Comparison of ENCODE assay signal across 9 cellular contexts in genomic region chr7:55127622-55128081, GRCh38.
DNase-seq lines count a peak whose midpoint lies in the region; ATAC-seq and TF ChIP-seq lines count a peak whose summit lies in the region.
"Had no signal": no experiment of that assay in that cellular context is flagged by ENCODE, and none has a peak within 500 bp of the region (broad histone marks: within the 10 kb centered on the region; RNA-seq: fewer than 3 reads in every experiment).

No MANE protein-coding gene starts in this region.

- H3K36me3 Mint-ChIP-seq in CD4-positive, alpha-beta memory T cell, result no peaks in the 10 kb centered on the region
- H3K36me3 Mint-ChIP-seq: activated naive CD8-positive, alpha-beta T cell had no signal

- H3K4me1 Mint-ChIP-seq in CD4-positive, alpha-beta memory T cell, result no peaks in the 10 kb centered on the region

- no peak overlapping the region for H3K4me3 Mint-ChIP-seq in CD4-positive, alpha-beta memory T cell
- H3K4me3 Mint-ChIP-seq: activated naive CD8-positive, alpha-beta T cell had no signal

- H3K4me3 ChIP-seq in fibroblast of villous mesenchyme (ENCODE audit: low read depth, low read length) (no peak overlapping the region), gastrocnemius medialis (no peak overlapping the region), mesendoderm (ENCODE audit: low read length) (no peak overlapping the region)
- no peak overlapping the region for H3K4me3 ChIP-seq in CD4-positive, alpha-beta memory T cell (ENCODE audit: low read length in 2 of 2)

- H3K27me3 Mint-ChIP-seq in CD4-positive, alpha-beta memory T cell, result peaks cover 6 to 14% of the 10 kb centered on the region in 2 donors

- intact Hi-C loops in gastrocnemius medialis (cut with DNase I; ENCODE audit: low total_unique reads), result loop anchor here (5.0 kb wide), 1 partner anchor 35 kb away; no protein-coding TSS in a partner anchor
- intact Hi-C loops in CD4-positive, alpha-beta memory T cell (cut with micrococcal nuclease), result no loop called here

- peak; percentile 61 for DNase-seq in EL
- DNase-seq in RPMI7951 (ENCODE audit: low read depth), result peak; percentile 86
- DNase-seq in fibroblast of villous mesenchyme (ENCODE audit: low read depth), result peak; percentile 70
- peak in 1 of 2 donors; percentile 62 for DNase-seq in gastrocnemius medialis
- no peak for DNase-seq in CD4-positive, alpha-beta memory T cell
- DNase-seq in activated naive CD4-positive, alpha-beta T cell (lab: John Stamatoyannopoulos, UW), result no peak
- DNase-seq in mucosa of gallbladder (ENCODE audit: low spot score), result no peak
- no peak for DNase-seq in mesendoderm

- no peak overlapping the region for H3K4me2 ChIP-seq in mesendoderm (ENCODE audit: low read length)

- no peak for TF ChIP-seq POLR2A in gastrocnemius medialis (IDR thresholded peaks at IDR 0.05)

- ATAC-seq in gastrocnemius medialis, result peak; percentile 34 to 35

- H3K9ac ChIP-seq in mesendoderm (ENCODE audit: low read length), result no peak overlapping the region

- H3K4me1 ChIP-seq in gastrocnemius medialis (peaks cover 72 to 92% of the 10 kb centered on the region in 2 donors), mesendoderm (ENCODE audit: control insufficient read depth, low read depth, low read length) (no peaks in the 10 kb centered on the region)
- no peaks in the 10 kb centered on the region for H3K4me1 ChIP-seq in CD4-positive, alpha-beta memory T cell (ENCODE audit: insufficient read depth, low read length)

- no peak for TF ChIP-seq CTCF in fibroblast of villous mesenchyme (IDR thresholded peaks at IDR 0.05; ENCODE audit: insufficient read depth, low read depth, low read length)
- no peak for TF ChIP-seq CTCF in gastrocnemius medialis (IDR thresholded peaks at IDR 0.05 in 4 of 5, conservative IDR thresholded peaks at IDR 0.05 in 1 of 5)

- CTCF ChIA-PET in CD4-positive, alpha-beta memory T cell (lab: Charles Lee; ENCODE audit: partially characterized antibody), result no interaction called here

- no peak overlapping the region for H3K4ac ChIP-seq in mesendoderm (ENCODE audit: low read depth, low read length)

- H3K27me3 ChIP-seq in gastrocnemius medialis (no peaks in the 10 kb centered on the region), mesendoderm (ENCODE audit: insufficient read depth, low read length, poor library complexity) (no peaks in the 10 kb centered on the region)
- H3K27me3 ChIP-seq in CD4-positive, alpha-beta memory T cell (ENCODE audit: insufficient read depth, low read length), result no peaks in the 10 kb centered on the region

- no peak overlapping the region for H3K18ac ChIP-seq in mesendoderm (ENCODE audit: low read length)

- no peak overlapping the region for H3K56ac ChIP-seq in mesendoderm (ENCODE audit: low read length)

- POLR2A ChIA-PET in CD4-positive, alpha-beta memory T cell (lab: Charles Lee; ENCODE audit: partially characterized antibody), result no interaction called here

- no peak overlapping the region for H4K8ac ChIP-seq in mesendoderm (ENCODE audit: low read depth, low read length)

- no peak overlapping the region for H3K27ac Mint-ChIP-seq in CD4-positive, alpha-beta memory T cell
- H3K27ac Mint-ChIP-seq: activated naive CD8-positive, alpha-beta T cell had no signal

- no peak overlapping the region for H4K5ac ChIP-seq in mesendoderm (ENCODE audit: low read length)

- no CpG with 5 or more reads among the region's 6 CpGs for WGBS in mesendoderm (ENCODE audit: extremely low coverage, insufficient coverage, low lambda C conversion rate)

- H3K27ac ChIP-seq in gastrocnemius medialis (peak overlapping the region; percentile 80 to 84 (median 82)), mesendoderm (ENCODE audit: low read depth, low read length) (no peak overlapping the region)
- H3K27ac ChIP-seq in CD4-positive, alpha-beta memory T cell (ENCODE audit: low read depth, low read length), result no peak overlapping the region

- no peak overlapping the region for H2BK5ac ChIP-seq in mesendoderm (ENCODE audit: low read length)

- H2BK15ac ChIP-seq in mesendoderm (replicated peaks; ENCODE audit: low read depth), result no peak overlapping the region

- H3K36me3 ChIP-seq in gastrocnemius medialis (no peaks in the 10 kb centered on the region), mesendoderm (ENCODE audit: control insufficient read depth, insufficient read depth, low read length) (no peaks in the 10 kb centered on the region)
- no peaks in the 10 kb centered on the region for H3K36me3 ChIP-seq in CD4-positive, alpha-beta memory T cell (ENCODE audit: insufficient read depth, low read length)

- no peaks in the 10 kb centered on the region for H3K9me3 ChIP-seq in gastrocnemius medialis
- no peaks in the 10 kb centered on the region for H3K9me3 ChIP-seq in CD4-positive, alpha-beta memory T cell (ENCODE audit: control insufficient read depth in 1 of 2, low read length in 2 of 2)

- in situ Hi-C loops in gastrocnemius medialis (cut with MboI; ENCODE audit: low sequenced_read_pairs in 4 of 4), result no loop called here

- no peak overlapping the region for H2BK120ac ChIP-seq in mesendoderm (ENCODE audit: low read depth, low read length)

- H3K9me3 Mint-ChIP-seq in CD4-positive, alpha-beta memory T cell, result no peaks in the 10 kb centered on the region

- H2AK5ac ChIP-seq in mesendoderm (ENCODE audit: low read length), result no peak overlapping the region

- no peaks in the 10 kb centered on the region for H3K79me2 ChIP-seq in mesendoderm (ENCODE audit: control insufficient read depth, insufficient read depth, low read length)

- no peaks in the 10 kb centered on the region for H3K79me1 ChIP-seq in mesendoderm (ENCODE audit: low read length)

- H3K23ac ChIP-seq in mesendoderm (ENCODE audit: low read length), result no peak overlapping the region

Comparison
In these comparisons a context has a peak if more than half of its experiments do, and no peak if none do; other contexts are left out.
1. DNase-seq: peak in EL (single experiment), RPMI7951 (single experiment) and fibroblast of villous mesenchyme (single experiment); none in CD4-positive, alpha-beta memory T cell (0 of 5), activated naive CD4-positive, alpha-beta T cell (0 of 4), mucosa of gallbladder (single experiment) and mesendoderm (single experiment).
2. H3K27ac ChIP-seq: peak in gastrocnemius medialis (4 of 4); none in CD4-positive, alpha-beta memory T cell (single experiment) and mesendoderm (single experiment).